In genomic region chr13:94526956-94527355, GRCh38 we compare ENCODE assay signal across 5 cellular contexts. TPM values are rescaled to one million over a fixed set of nuclear protein-coding genes. Genes with fewer than 3 reads are reported as not detected.
"Had no signal": no experiment of that assay in that cellular context is flagged by ENCODE, and none has a peak within 500 bp of the region (broad histone marks: within the 10 kb centered on the region; RNA-seq: fewer than 3 reads in every experiment).

No MANE protein-coding gene starts in this region.

RNA-seq across cellular contexts. Expression of gene DCT, which starts 47.5 kb away (rescaled TPM):
- total RNA-seq: hepatocyte; lung microvascular endothelial cell; natural killer cell treated with Interleukin-12 subunit alpha and Interleukin-12 subunit beta and Interleukin-15 and Interleukin-18, amount 100 ng/mL, for 72 hours; upper lobe of right lung had no signal
- polyA plus RNA-seq: hepatocyte, neural cell had no signal
